Comparison of ENCODE assay signal across 9 cellular contexts in the genomic region with DNA sequence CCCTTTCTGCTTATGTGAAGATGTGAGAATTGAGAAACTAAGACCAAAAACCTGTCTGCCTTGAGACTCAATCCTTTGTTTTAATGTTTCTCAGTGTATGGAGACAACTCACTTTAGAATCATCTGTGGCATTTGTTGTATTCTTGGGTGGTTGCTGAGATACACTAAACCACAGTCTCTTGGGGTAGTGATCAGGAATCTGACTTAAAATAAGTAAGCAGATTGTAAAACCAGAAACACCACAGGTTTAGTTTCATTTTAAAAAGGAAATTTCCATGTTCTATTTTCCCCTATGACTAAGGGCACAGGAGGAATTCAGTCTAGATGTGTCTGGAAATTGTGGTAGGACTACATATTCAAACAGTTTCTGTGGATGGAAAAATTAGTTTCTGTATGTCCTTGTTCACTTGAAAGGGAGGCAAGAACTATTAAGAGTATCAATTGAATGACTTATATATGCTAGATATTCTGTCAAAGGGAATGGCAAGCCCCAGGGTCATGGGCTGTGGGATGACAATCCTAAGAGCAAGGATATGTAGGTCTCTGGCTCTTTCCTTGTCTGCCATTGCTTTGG.
A peak's percentile ranks its signal among the peaks of the same experiment; 100 is the strongest.
DNase-seq lines count a peak whose midpoint lies in the region; ATAC-seq and TF ChIP-seq lines count a peak whose summit lies in the region.
"Had no signal": no experiment of that assay in that cellular context is flagged by ENCODE, and none has a peak within 500 bp of the region (broad histone marks: within the 10 kb centered on the region; RNA-seq: fewer than 3 reads in every experiment).

No MANE protein-coding gene starts in this region.

- H3K36me3 Mint-ChIP-seq in activated CD8-positive, alpha-beta memory T cell treated with anti-CD3 and anti-CD28 coated beads, Interleukin-2, amount 10 ng/mL, durations not matched to agents 7 days and 5 days: peaks cover 47% of the 10 kb centered on the region
- peaks cover 12% of the 10 kb centered on the region for H3K36me3 Mint-ChIP-seq in chondrocyte (ENCODE audit: low read depth)

- no peak for TF ChIP-seq CTCF in chondrocyte (IDR thresholded peaks at IDR 0.05)
- TF ChIP-seq CTCF in spleen (IDR thresholded peaks at IDR 0.05 in 8 of 11, conservative IDR thresholded peaks at IDR 0.05 in 3 of 11): no peak

- peaks cover 0 to 13% (median 9%) of the 10 kb centered on the region in 8 donors for H3K9me3 ChIP-seq in spleen

- peak overlapping the region; percentile 45 for H3K27ac Mint-ChIP-seq in activated CD8-positive, alpha-beta memory T cell treated with anti-CD3 and anti-CD28 coated beads, Interleukin-2, amount 10 ng/mL, durations not matched to agents 7 days and 5 days
- peak overlapping the region; percentile 83 for H3K27ac Mint-ChIP-seq in chondrocyte (ENCODE audit: unreplicated experiment)

- DNase-seq in activated CD8-positive, alpha-beta memory T cell treated with anti-CD3 and anti-CD28 coated beads, Interleukin-2, amount 10 ng/mL, durations not matched to agents 7 days and 5 days: no peak
- no peak for DNase-seq in activated CD8-positive, alpha-beta memory T cell treated with anti-CD3 and anti-CD28 coated beads for 24 hours
- DNase-seq in HS-5 (ENCODE audit: low read depth) (peak; percentile 49), chondrocyte (ENCODE audit: low spot score) (no peak), smooth muscle cell of the brain vasculature (ENCODE audit: low read depth, low spot score) (peak; percentile 6), posterior cingulate gyrus (no peak), spleen (no peak)

- no peak for TF ChIP-seq POLR2A in spleen (IDR thresholded peaks at IDR 0.05)

- peak overlapping the region in 3 of 8 donors; percentile 2 to 18 (median 4) for H3K27ac ChIP-seq in spleen

- no peaks in the 10 kb centered on the region for H3K27me3 ChIP-seq in spleen (replicated peaks in 1 of 7)

- H3K27me3 Mint-ChIP-seq in activated CD8-positive, alpha-beta memory T cell treated with anti-CD3 and anti-CD28 coated beads, Interleukin-2, amount 10 ng/mL, durations not matched to agents 7 days and 5 days: no peaks in the 10 kb centered on the region
- no peaks in the 10 kb centered on the region for H3K27me3 Mint-ChIP-seq in chondrocyte (ENCODE audit: low read depth)

- peaks cover 7% of the 10 kb centered on the region for H3K9me3 Mint-ChIP-seq in activated CD8-positive, alpha-beta memory T cell treated with anti-CD3 and anti-CD28 coated beads, Interleukin-2, amount 10 ng/mL, durations not matched to agents 7 days and 5 days (ENCODE audit: low read depth)
- peaks cover 38% of the 10 kb centered on the region for H3K9me3 Mint-ChIP-seq in chondrocyte (ENCODE audit: low read depth)

- H3K4me1 Mint-ChIP-seq in activated CD8-positive, alpha-beta memory T cell treated with anti-CD3 and anti-CD28 coated beads, Interleukin-2, amount 10 ng/mL, durations not matched to agents 7 days and 5 days: peaks cover 23% of the 10 kb centered on the region
- peaks cover 20% of the 10 kb centered on the region for H3K4me1 Mint-ChIP-seq in chondrocyte (ENCODE audit: low read depth)

- CTCF ChIA-PET in activated CD8-positive, alpha-beta memory T cell treated with anti-CD3 and anti-CD28 coated beads, Interleukin-2, amount 10 ng/mL, durations not matched to agents 7 days and 5 days (lab: Charles Lee): interaction anchor here (0.8 kb wide), 1 partner anchor 44 kb away, joined by 4 read pairs; no protein-coding TSS in a partner anchor

- peaks cover 0 to 20% (median 16%) of the 10 kb centered on the region in 6 donors for H3K4me1 ChIP-seq in spleen

- no peak overlapping the region for H3K4me3 Mint-ChIP-seq in activated CD8-positive, alpha-beta memory T cell treated with anti-CD3 and anti-CD28 coated beads, Interleukin-2, amount 10 ng/mL, durations not matched to agents 7 days and 5 days
- no peak overlapping the region for H3K4me3 Mint-ChIP-seq in chondrocyte (ENCODE audit: unreplicated experiment)

- H3K36me3 ChIP-seq in spleen: no peaks in the 10 kb centered on the region

- intact Hi-C loops in posterior cingulate gyrus (cut with DNase I) (no loop called here), spleen (cut with DNase I; ENCODE audit: low total_unique reads) (no loop called here)

- H3K4me3 ChIP-seq in spleen: no peak overlapping the region

- ATAC-seq in activated CD8-positive, alpha-beta memory T cell treated with anti-CD3 and anti-CD28 coated beads, Interleukin-2, amount 10 ng/mL, durations not matched to agents 7 days and 5 days: peak; percentile 89
- no peak for ATAC-seq in HG02870 (IDR thresholded peaks at IDR 0.05; ENCODE audit: unreplicated experiment)
- ATAC-seq: HCT116 had no signal

Comparison
In these comparisons a context has a peak if more than half of its experiments do, and no peak if none do; other contexts are left out.
1. DNase-seq: peak in HS-5 (single experiment) and smooth muscle cell of the brain vasculature (single experiment); none in activated CD8-positive, alpha-beta memory T cell treated with anti-CD3 and anti-CD28 coated beads, Interleukin-2, amount 10 ng/mL, durations not matched to agents 7 days and 5 days (single experiment), activated CD8-positive, alpha-beta memory T cell treated with anti-CD3 and anti-CD28 coated beads for 24 hours (single experiment), chondrocyte (single experiment), posterior cingulate gyrus (0 of 10) and spleen (single experiment).